16 cellular contexts compared by ENCODE assay signal in genomic region chr4:168837922-168838321, GRCh38.
DNase-seq lines count a peak whose midpoint lies in the region; ATAC-seq and TF ChIP-seq lines count a peak whose summit lies in the region.
"Had no signal": no experiment of that assay in that cellular context is flagged by ENCODE, and none has a peak within 500 bp of the region (broad histone marks: within the 10 kb centered on the region; RNA-seq: fewer than 3 reads in every experiment).

No MANE protein-coding gene starts in this region.

- peaks cover 45% of the 10 kb centered on the region for H3K9me1 ChIP-seq in IMR-90 (ENCODE audit: insufficient read depth, low read length)

- no peak for ATAC-seq in IMR-90 (ENCODE audit: low read depth)
- ATAC-seq: activated T-cell treated with anti-CD3 and anti-CD28 coated beads, Interleukin-2, amount 50 U/mL, for 4 hours; Panc1 had no signal

- no peak overlapping the region for H2BK20ac ChIP-seq in IMR-90 (ENCODE audit: low read depth, low read length)

- H3K9me3 ChIP-seq in IMR-90 (ENCODE audit: control insufficient read depth, insufficient read depth, low read length) = no peaks in the 10 kb centered on the region
- no peaks in the 10 kb centered on the region for H3K9me3 ChIP-seq in esophagus (ENCODE audit: control insufficient read depth in 2 of 2, insufficient read depth in 1 of 2, low read depth in 1 of 2, low read length in 1 of 2)
- no peaks in the 10 kb centered on the region for H3K9me3 ChIP-seq in muscle layer of colon (ENCODE audit: low read length)
- no peaks in the 10 kb centered on the region for H3K9me3 ChIP-seq in stomach
- H3K9me3 ChIP-seq: neutrophil had no signal

- no peak overlapping the region for H4K91ac ChIP-seq in IMR-90 (ENCODE audit: insufficient read depth, low read depth, low read length)

- H3K9ac ChIP-seq in IMR-90 (ENCODE audit: low read depth, low read length) (no peak overlapping the region), muscle layer of colon (ENCODE audit: low read length) (peak overlapping the region; percentile 86)

- H3K36me3 ChIP-seq in IMR-90 (ENCODE audit: control insufficient read depth, insufficient read depth, low read length) (peaks cover 24% of the 10 kb centered on the region), esophagus (ENCODE audit: control insufficient read depth in 2 of 2, insufficient read depth in 2 of 2, low read length in 1 of 2) (no peaks in the 10 kb centered on the region), muscle layer of colon (ENCODE audit: insufficient read depth, low read length) (peaks cover 16% of the 10 kb centered on the region), stomach (peaks cover 0 to 5% (median 0%) of the 10 kb centered on the region in 4 donors)
- H3K36me3 ChIP-seq: neutrophil had no signal

- H2BK15ac ChIP-seq in IMR-90 (ENCODE audit: low read depth, low read length) = no peak overlapping the region

- H4K5ac ChIP-seq in IMR-90 (ENCODE audit: low read depth, low read length) = no peak overlapping the region; the same call in 1 of the 2 replicates

- H3K18ac ChIP-seq in IMR-90 (ENCODE audit: low read depth, low read length) = peak overlapping the region; percentile 9; the same call in 1 of the 2 replicates

- H2AK5ac ChIP-seq in IMR-90 (ENCODE audit: low read depth, low read length) = no peak overlapping the region

- no peak for TF ChIP-seq RAD21 in IMR-90 (IDR thresholded peaks at IDR 0.05; ENCODE audit: low read length)

- H4K20me1 ChIP-seq in IMR-90 (ENCODE audit: insufficient read depth, low read length) = peaks cover 99% of the 10 kb centered on the region

- dilution Hi-C loops in IMR-90 (cut with HindIII; ENCODE audit: low sequenced_read_pairs, unreplicated experiment) = no loop called here

- no peak overlapping the region for H3K14ac ChIP-seq in IMR-90 (replicated peaks; ENCODE audit: low read depth, low read length)

- WGBS in IMR-90 (ENCODE audit: extremely low coverage in 2 of 2, insufficient read length in 1 of 2), 2 experiments = no CpG with 5 or more reads among the region's 4 CpGs
- WGBS in esophagus, 2 donors = 81% methylated on average over 4 of the region's 4 CpGs
- WGBS in stomach, 5 donors = 77 to 97% (median 90%) methylated on average over 4 of the region's 4 CpGs

- peak overlapping the region; percentile 7; the same call in 1 of the 2 replicates for H3K4me2 ChIP-seq in IMR-90 (ENCODE audit: low read depth, low read length)

- no peak for DNase-seq in IMR-90
- DNase-seq in stomach = no peak
- no peak for DNase-seq in NCI-H345 treated with DMSO at 0.1 percent for 48 hours (lab: John Stamatoyannopoulos, UW; ENCODE audit: unreplicated experiment)
- no peak for DNase-seq in iPS-NIHi7 (ENCODE audit: extremely low spot score)
- DNase-seq in activated naive CD4-positive, alpha-beta T cell treated with Interleukin-2 at 50 U/mL for 16 hours = no peak
- DNase-seq in ecto neural progenitor cell (ENCODE audit: low spot score) = no peak
- DNase-seq: activated naive CD8-positive, alpha-beta T cell treated with anti-CD3 and anti-CD28 coated beads, Interleukin-2, amount 10 ng/mL, durations not matched to agents 7 days and 5 days; activated T-cell treated with anti-CD3 and anti-CD28 coated beads, Interleukin-2, amount 50 U/mL, for 4 hours; CD4-positive, alpha-beta T cell; mesendoderm; NCI-H1092; NCI-H748 treated with DMSO at 0.1 percent for 48 hours had no signal

- H2AK9ac ChIP-seq in IMR-90 (replicated peaks; ENCODE audit: low read depth, low read length, poor library complexity) = no peak overlapping the region

- H3K23ac ChIP-seq in IMR-90 (ENCODE audit: low read depth, low read length) = no peak overlapping the region

- peaks cover 31% of the 10 kb centered on the region for H3K4me1 ChIP-seq in IMR-90 (ENCODE audit: control insufficient read depth, insufficient read depth, low read length)
- peaks cover 4% of the 10 kb centered on the region in 2 donors for H3K4me1 ChIP-seq in esophagus (ENCODE audit: control insufficient read depth in 2 of 2, insufficient read depth in 2 of 2, low read length in 1 of 2)
- H3K4me1 ChIP-seq in muscle layer of colon (ENCODE audit: insufficient read depth, low read length) = peaks cover 80% of the 10 kb centered on the region
- H3K4me1 ChIP-seq in stomach = peaks cover 25 to 98% (median 63%) of the 10 kb centered on the region in 4 donors

- no peak overlapping the region for H2BK5ac ChIP-seq in IMR-90 (ENCODE audit: low read depth, low read length, poor library complexity, severe bottlenecking)

- H2AFZ ChIP-seq in IMR-90 (replicated peaks; ENCODE audit: low read length, poor library complexity) = no peak overlapping the region

- CTCF ChIA-PET in IMR-90 (lab: Yijun Ruan, JAX) = no interaction called here

- H3K4ac ChIP-seq in IMR-90 (ENCODE audit: low read depth, low read length) = no peak overlapping the region

- TF ChIP-seq POLR2A in IMR-90 (IDR thresholded peaks at IDR 0.05; ENCODE audit: low read depth, low read length) (no peak), stomach (IDR thresholded peaks at IDR 0.05) (no peak)

- no peaks in the 10 kb centered on the region for H3K27me3 ChIP-seq in IMR-90 (ENCODE audit: control insufficient read depth, insufficient read depth, low read length)
- no peaks in the 10 kb centered on the region for H3K27me3 ChIP-seq in esophagus (ENCODE audit: control insufficient read depth in 1 of 2, insufficient read depth in 2 of 2, low read length in 2 of 2)
- no peaks in the 10 kb centered on the region for H3K27me3 ChIP-seq in muscle layer of colon (ENCODE audit: control insufficient read depth in 1 of 2, insufficient read depth in 2 of 2, low read length in 2 of 2)
- peaks cover 0 to 5% (median under 1%) of the 10 kb centered on the region in 3 donors for H3K27me3 ChIP-seq in stomach

- in situ Hi-C loops in IMR-90 (cut with MboI; ENCODE audit: low sequenced_read_pairs) = no loop called here

- TF ChIP-seq CTCF in IMR-90 (conservative IDR thresholded peaks at IDR 0.05; ENCODE audit: low read depth, low read length) (no peak), stomach (IDR thresholded peaks at IDR 0.05) (no peak)

- no peak overlapping the region for H4K8ac ChIP-seq in IMR-90 (ENCODE audit: low read depth in 2 of 2, low read length in 2 of 2)

- TF ChIP-seq EP300 in stomach (IDR thresholded peaks at IDR 0.05) = no peak

- H3K56ac ChIP-seq in IMR-90 (ENCODE audit: extremely low read depth, insufficient read depth, low read length) = no peak overlapping the region

- H3K4me3 ChIP-seq in IMR-90 (ENCODE audit: insufficient read depth, low read depth, low read length) (no peak overlapping the region), esophagus (ENCODE audit: low read depth in 1 of 2, low read length in 2 of 2) (no peak overlapping the region), muscle layer of colon (ENCODE audit: low read depth in 1 of 2, low read length in 2 of 2) (peak overlapping the region in 1 of 2 donors; percentile 30), stomach (peak overlapping the region in 1 of 4 donors; percentile 1)

- intact Hi-C loops in IMR-90 (cut with micrococcal nuclease) = loop anchor here (2.0 to 10.0 kb wide), 2 partner anchors 41 to 653 kb away; no protein-coding TSS in a partner anchor
- intact Hi-C loops in stomach (cut with DNase I; ENCODE audit: low total_unique reads) = no loop called here

- POLR2A ChIA-PET in IMR-90 (lab: Charles Lee; ENCODE audit: unreplicated experiment) = no interaction called here

- no TSS peak for BruUV-seq in IMR-90 (replicated peaks; lab: Mats Ljungman, UMichigan)

- peaks cover 11 to 82% of the 10 kb centered on the region in 2 experiments; a peak in 3 of 4 replicates for H3K79me1 ChIP-seq in IMR-90 (ENCODE audit: low read depth in 1 of 2, low read length in 2 of 2)

- no peak overlapping the region for H3K27ac ChIP-seq in IMR-90 (ENCODE audit: insufficient read depth, low read length)
- H3K27ac ChIP-seq in esophagus (ENCODE audit: low read depth in 2 of 2, low read length in 1 of 2) = peak overlapping the region; percentile 28 to 63
- peak overlapping the region; percentile 73 for H3K27ac ChIP-seq in muscle layer of colon (ENCODE audit: low read depth, low read length)
- H3K27ac ChIP-seq in stomach = peak overlapping the region in 4 of 5 donors; percentile 73 to 96 (median 74)
- H3K27ac ChIP-seq: neutrophil had no signal

- no peak overlapping the region for H2BK120ac ChIP-seq in IMR-90 (ENCODE audit: low read depth, low read length)

TF ChIP-seq in IMR-90, 13 proteins besides CTCF, POLR2A, EP300 and RAD21:
- no peak for TF ChIP-seq MXI1 (IDR thresholded peaks at IDR 0.05; ENCODE audit: borderline replicate concordance, low read depth, low read length)
- peak; percentile 67 for TF ChIP-seq CEBPB (IDR thresholded peaks at IDR 0.05; ENCODE audit: low read depth, low read length)
